ENCODE assay signal across 33 cellular contexts in the genomic region with DNA sequence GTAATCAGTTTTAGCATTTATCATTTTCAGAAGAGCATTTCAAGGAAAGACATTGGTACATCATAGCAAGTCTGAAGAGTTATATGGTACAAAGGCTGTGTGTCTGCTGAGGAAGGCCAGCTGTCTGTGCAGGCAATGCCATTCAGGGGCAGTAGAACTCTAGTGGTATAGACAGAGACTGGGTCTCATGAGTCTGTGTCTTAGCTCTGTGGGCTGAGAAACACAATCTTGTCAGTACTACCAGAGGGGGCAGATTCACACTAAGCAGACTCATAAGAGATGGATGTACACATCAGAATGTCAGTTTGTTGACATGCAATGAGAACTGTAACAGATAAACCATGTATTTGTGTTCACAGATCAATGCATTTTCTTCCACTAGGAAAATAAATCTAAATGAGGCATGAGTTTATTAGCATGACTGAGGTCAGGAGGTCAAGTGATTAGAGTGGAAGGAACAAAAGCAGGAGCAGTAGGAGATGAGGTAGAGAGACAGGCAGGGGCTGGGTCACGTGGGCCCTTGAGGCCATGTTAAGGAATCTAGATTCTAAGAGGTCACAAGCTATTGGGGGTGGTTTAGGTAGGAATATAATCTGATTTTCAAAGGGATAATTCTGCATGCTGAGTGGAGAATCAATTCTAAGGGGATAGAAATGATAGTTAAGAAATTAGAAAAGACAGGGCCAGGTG. TPM values are rescaled to one million over a fixed set of nuclear protein-coding genes. Genes with fewer than 3 reads are reported as not detected.
DNase-seq lines count a peak whose midpoint lies in the region; ATAC-seq, FAIRE-seq and TF ChIP-seq lines count a peak whose summit lies in the region.
"Had no signal": no experiment of that assay in that cellular context is flagged by ENCODE, and none has a peak within 500 bp of the region (broad histone marks: within the 10 kb centered on the region; RNA-seq: fewer than 3 reads in every experiment).

No MANE protein-coding gene starts in this region.

- H3K9me3 ChIP-seq in cardiac muscle cell (ENCODE audit: low read depth) (no peaks in the 10 kb centered on the region), trophoblast cell (ENCODE audit: insufficient read depth, low read depth, low read length) (peaks cover under 1% of the 10 kb centered on the region)
- H3K9me3 ChIP-seq: breast epithelium, heart right ventricle, lower lobe of right lung, mucosa of descending colon, ovary had no signal

- H3K27me3 ChIP-seq in cardiac muscle cell (no peaks in the 10 kb centered on the region), trophoblast cell (ENCODE audit: insufficient read depth, low read length) (no peaks in the 10 kb centered on the region)
- H3K27me3 ChIP-seq: BLaER1, breast epithelium, heart right ventricle, ovary had no signal

- peaks cover 5% of the 10 kb centered on the region for H3K27me3 Mint-ChIP-seq in WTC11 (ENCODE audit: low read depth)
- H3K27me3 Mint-ChIP-seq: type B pancreatic cell had no signal

- peaks cover 7% of the 10 kb centered on the region for H3K4me1 ChIP-seq in cardiac muscle cell (ENCODE audit: low read depth)
- H3K4me1 ChIP-seq in trophoblast cell (ENCODE audit: control insufficient read depth in 1 of 2, insufficient read depth in 2 of 2, low read length in 2 of 2) = peaks cover 2% of the 10 kb centered on the region in 2 experiments
- H3K4me1 ChIP-seq: BLaER1 had no signal

- no CpG with 5 or more reads among the region's 1 CpG for WGBS in trophoblast cell (ENCODE audit: extremely low coverage, insufficient coverage, insufficient read length)

- intact Hi-C loops in cardiac septum (cut with DNase I) = loop anchor here (5.0 kb wide), 1 partner anchor 50 kb away; no protein-coding TSS in a partner anchor

- H4K12ac ChIP-seq in trophoblast cell (ENCODE audit: low read depth, low read length) = no peak overlapping the region

- H4K8ac ChIP-seq in trophoblast cell (ENCODE audit: low read depth, low read length) = no peak overlapping the region

- H3K27ac Mint-ChIP-seq in WTC11 = no peak overlapping the region
- H3K27ac Mint-ChIP-seq: endodermal cell, nephron had no signal

- H3K4me3 ChIP-seq in cardiac muscle cell (no peak overlapping the region), trophoblast cell (ENCODE audit: low read depth, low read length) (no peak overlapping the region)
- H3K4me3 ChIP-seq: BLaER1, breast epithelium, coronary artery, heart right ventricle, lower lobe of right lung, mucosa of descending colon, ovary, smooth muscle cell had no signal

- no peak overlapping the region for H3K4me3 Mint-ChIP-seq in WTC11
- H3K4me3 Mint-ChIP-seq: endodermal cell, nephron had no signal

- no peak overlapping the region for H3K23ac ChIP-seq in trophoblast cell (ENCODE audit: low read length)

- DNase-seq in cardiac muscle cell (ENCODE audit: low read depth in 1 of 2, low spot score in 1 of 2) = no peak
- no peak for DNase-seq in cardiac septum (ENCODE audit: low spot score)
- DNase-seq in NCI-H69 (lab: John Stamatoyannopoulos, UW) = peak; percentile 46
- no peak for DNase-seq in WTC11 (ENCODE audit: low spot score)
- DNase-seq in urothelium cell line (ENCODE audit: low spot score) = no peak
- no peak for DNase-seq in trophoblast cell
- DNase-seq in activated gamma-delta T cell (lab: John Stamatoyannopoulos, UW) = no peak
- DNase-seq: ACHN; activated CD4-positive, CD25-positive, alpha-beta regulatory T cell; COR-L47; DND-41; endodermal cell; foreskin fibroblast; heart right ventricle; IMR-90; kidney glomerular epithelial cell; lower lobe of right lung; mucosa of descending colon; NCI-H1092 treated with DMSO at 0.1 percent for 48 hours; NCI-H2029; ovary; stimulated activated CD4-positive, alpha-beta T cell treated with anti-CD3 and anti-CD28 coated beads, Interleukin-1b, Interleukin-23, amount 100 ng/mL, for 48 hours; stimulated activated CD8-positive, alpha-beta memory T cell treated with anti-CD3 and anti-CD28 coated beads, Interleukin-4, amount 100 ng/mL, for 48 hours; T1000 had no signal

- H2BK12ac ChIP-seq in trophoblast cell (ENCODE audit: low read length) = no peak overlapping the region

- no peak overlapping the region for H2BK120ac ChIP-seq in trophoblast cell (ENCODE audit: insufficient read depth, low read length, poor library complexity)

- peak; percentile 36 for ATAC-seq in WTC11
- ATAC-seq in HG02763 (IDR thresholded peaks at IDR 0.05; ENCODE audit: unreplicated experiment) = no peak
- ATAC-seq: activated naive CD4-positive, alpha-beta T cell treated with anti-CD3 and anti-CD28 coated beads, Interleukin-2, amount 50 U/mL, for 72 hours; esophagus mucosa; heart right ventricle; lower lobe of right lung; mucosa of descending colon had no signal

- H3K36me3 ChIP-seq in cardiac muscle cell = no peaks in the 10 kb centered on the region
- no peaks in the 10 kb centered on the region for H3K36me3 ChIP-seq in trophoblast cell (ENCODE audit: control insufficient read depth in 1 of 2, insufficient read depth in 2 of 2, low read length in 2 of 2)
- H3K36me3 ChIP-seq: BLaER1, breast epithelium, lower lobe of right lung, ovary had no signal

- no peak overlapping the region for H4K91ac ChIP-seq in trophoblast cell (ENCODE audit: low read depth, low read length)

- H3K18ac ChIP-seq in trophoblast cell (ENCODE audit: low read length) = no peak overlapping the region

- H3K9ac ChIP-seq in trophoblast cell (ENCODE audit: low read length) = no peak overlapping the region
- H3K9ac ChIP-seq: BLaER1 had no signal

- no peak overlapping the region for H3K14ac ChIP-seq in trophoblast cell (ENCODE audit: low read length)

- H3K4ac ChIP-seq in trophoblast cell (ENCODE audit: low read depth, low read length) = no peak overlapping the region

- TF ChIP-seq CTCF in cardiac muscle cell (IDR thresholded peaks at IDR 0.05; ENCODE audit: low read depth, low read length) (no peak), WTC11 (IDR thresholded peaks at IDR 0.05) (no peak)

- no peak overlapping the region for H3K4me2 ChIP-seq in trophoblast cell (ENCODE audit: low read length)
- H3K4me2 ChIP-seq: BLaER1, smooth muscle cell had no signal

- peak overlapping the region; percentile 10 for H3K27ac ChIP-seq in cardiac muscle cell
- no peak overlapping the region for H3K27ac ChIP-seq in trophoblast cell (ENCODE audit: low read depth, low read length)
- H3K27ac ChIP-seq: BLaER1, breast epithelium, coronary artery, heart right ventricle, lower lobe of right lung, ovary had no signal

- peak; percentile 53 for FAIRE-seq in urothelium cell line (lab: Jason Lieb, UNC)

- CTCF ChIA-PET in WTC11 (lab: Charles Lee) = interaction anchor here (1.0 to 3.4 kb wide), 3 partner anchors 43 to 56 kb away, joined by 3 to 37 read pairs (median 5); no protein-coding TSS in a partner anchor

- peaks cover 8% of the 10 kb centered on the region for H3K9me3 Mint-ChIP-seq in WTC11
- H3K9me3 Mint-ChIP-seq: type B pancreatic cell had no signal

- H2AK5ac ChIP-seq in trophoblast cell (ENCODE audit: low read length) = no peak overlapping the region

- peaks cover 7% of the 10 kb centered on the region for H3K4me1 Mint-ChIP-seq in WTC11

- POLR2A ChIA-PET in WTC11 (lab: Charles Lee) = no interaction called here

- H3K79me2 ChIP-seq in trophoblast cell (ENCODE audit: control insufficient read depth, insufficient read depth, low read length, poor library complexity) = no peaks in the 10 kb centered on the region

- no peak overlapping the region for H2AFZ ChIP-seq in trophoblast cell (ENCODE audit: insufficient read depth, low read length, poor library complexity)

- H3K79me1 ChIP-seq in trophoblast cell (ENCODE audit: low read length) = no peaks in the 10 kb centered on the region

- peaks cover 7% of the 10 kb centered on the region for H3K36me3 Mint-ChIP-seq in WTC11
- H3K36me3 Mint-ChIP-seq: type B pancreatic cell had no signal

- H2BK5ac ChIP-seq in trophoblast cell (ENCODE audit: low read depth, low read length, poor library complexity) = no peak overlapping the region

TF ChIP-seq in WTC11, 78 proteins besides CTCF, POLR2A, EP300 and RAD21:
- TF ChIP-seq, protein P1, sequence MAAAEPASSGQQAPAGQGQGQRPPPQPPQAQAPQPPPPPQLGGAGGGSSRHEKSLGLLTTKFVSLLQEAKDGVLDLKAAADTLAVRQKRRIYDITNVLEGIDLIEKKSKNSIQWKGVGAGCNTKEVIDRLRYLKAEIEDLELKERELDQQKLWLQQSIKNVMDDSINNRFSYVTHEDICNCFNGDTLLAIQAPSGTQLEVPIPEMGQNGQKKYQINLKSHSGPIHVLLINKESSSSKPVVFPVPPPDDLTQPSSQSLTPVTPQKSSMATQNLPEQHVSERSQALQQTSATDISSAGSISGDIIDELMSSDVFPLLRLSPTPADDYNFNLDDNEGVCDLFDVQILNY (CRISPR knock-in tag; IDR thresholded peaks at IDR 0.05) = no peak
- TF ChIP-seq, protein P2, sequence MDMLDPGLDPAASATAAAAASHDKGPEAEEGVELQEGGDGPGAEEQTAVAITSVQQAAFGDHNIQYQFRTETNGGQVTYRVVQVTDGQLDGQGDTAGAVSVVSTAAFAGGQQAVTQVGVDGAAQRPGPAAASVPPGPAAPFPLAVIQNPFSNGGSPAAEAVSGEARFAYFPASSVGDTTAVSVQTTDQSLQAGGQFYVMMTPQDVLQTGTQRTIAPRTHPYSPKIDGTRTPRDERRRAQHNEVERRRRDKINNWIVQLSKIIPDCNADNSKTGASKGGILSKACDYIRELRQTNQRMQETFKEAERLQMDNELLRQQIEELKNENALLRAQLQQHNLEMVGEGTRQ (CRISPR knock-in tag; IDR thresholded peaks at IDR 0.05) = peak; percentile 64; the same call in 1 of the 2 replicates

RNA-seq across cellular contexts. Expression of a gene that starts 7.5 kb away (rescaled TPM):
- total RNA-seq in cardiac muscle cell (41.9 and 49.8 TPM in 2 replicates), cardiac septum (20.8 TPM), WTC11 (2021) (95.4 to 106 TPM (median 101 TPM) in 3 replicates)
- polyA plus RNA-seq in cardiac muscle cell = 66.2 and 81.2 TPM in 2 replicates
- polyA plus RNA-seq in trophoblast cell (2013) = 40.8 and 41.0 TPM in 2 replicates

RNA-seq across cellular contexts. Expression of a gene that starts 33.5 kb away (rescaled TPM):
- total RNA-seq in cardiac muscle cell (38.6 and 79.6 TPM in 2 replicates), cardiac septum (13.2 TPM), WTC11 (2021) (6.0 to 6.4 TPM (median 6.3 TPM) in 3 replicates)
- polyA plus RNA-seq in cardiac muscle cell = 20.3 and 42.5 TPM in 2 replicates
- 8.0 and 8.5 TPM in 2 replicates for polyA plus RNA-seq in trophoblast cell (2013)
